ENCODE assay signal across 8 cellular contexts in genomic region chr12:25130741-25131188, GRCh38.
DNase-seq lines count a peak whose midpoint lies in the region; ATAC-seq and TF ChIP-seq lines count a peak whose summit lies in the region.

No MANE protein-coding gene starts in this region.

- DNase-seq in heart right ventricle (no peak), left cardiac atrium (no peak), NCI-H2196 (lab: John Stamatoyannopoulos, UW; ENCODE audit: unreplicated experiment) (peak; percentile 82), brain microvascular endothelial cell (peak; percentile 27)
- no peak for DNase-seq in activated CD4-positive, alpha-beta T cell treated with anti-CD3 and anti-CD28 coated beads, Interleukin-2, amount 10 ng/mL, durations not matched to agents 7 days and 5 days

- no peaks in the 10 kb centered on the region for H3K27me3 Mint-ChIP-seq in activated CD4-positive, alpha-beta T cell treated with anti-CD3 and anti-CD28 coated beads, Interleukin-2, amount 10 ng/mL, durations not matched to agents 7 days and 5 days

- H3K27ac ChIP-seq in heart right ventricle (no peak overlapping the region), brain microvascular endothelial cell (no peak overlapping the region), liver (ENCODE audit: low read depth in 1 of 2, low read length in 2 of 2) (no peak overlapping the region)

- TF ChIP-seq RAD21 in liver (IDR thresholded peaks at IDR 0.05): peak; percentile 84 to 88

- POLR2A ChIA-PET in activated CD4-positive, alpha-beta T cell treated with anti-CD3 and anti-CD28 coated beads, Interleukin-2, amount 10 ng/mL, durations not matched to agents 7 days and 5 days (lab: Charles Lee): no interaction called here

- H3K27me3 ChIP-seq in heart right ventricle (no peaks in the 10 kb centered on the region), brain microvascular endothelial cell (replicated peaks) (no peaks in the 10 kb centered on the region), liver (ENCODE audit: control insufficient read depth in 4 of 4, insufficient read depth in 4 of 4, low read length in 3 of 4) (no peaks in the 10 kb centered on the region)

- CTCF ChIA-PET in activated CD4-positive, alpha-beta T cell treated with anti-CD3 and anti-CD28 coated beads, Interleukin-2, amount 10 ng/mL, durations not matched to agents 7 days and 5 days (lab: Charles Lee): no interaction called here

- intact Hi-C loops in heart right ventricle (cut with DNase I): loop anchor here in 5 of 10 donors (1.0 to 5.0 kb wide), 3 partner anchors 138 to 140 kb away; no protein-coding TSS in a partner anchor
- intact Hi-C loops in left cardiac atrium (cut with DNase I): loop anchor here (2.0 kb wide), 2 partner anchors 138 to 140 kb away; no protein-coding TSS in a partner anchor

- no peaks in the 10 kb centered on the region for H3K4me1 Mint-ChIP-seq in activated CD4-positive, alpha-beta T cell treated with anti-CD3 and anti-CD28 coated beads, Interleukin-2, amount 10 ng/mL, durations not matched to agents 7 days and 5 days

- TF ChIP-seq CTCF in heart right ventricle (IDR thresholded peaks at IDR 0.05) (peak; percentile 50 to 84 (median 75)), brain microvascular endothelial cell (IDR thresholded peaks at IDR 0.05; ENCODE audit: low read depth, low read length, missing control alignments) (peak; percentile 36), liver (IDR thresholded peaks at IDR 0.05; ENCODE audit: low read depth, low read length, missing input control) (peak; percentile 66)

- ATAC-seq in heart right ventricle (no peak), left cardiac atrium (no peak), HG02852 (IDR thresholded peaks at IDR 0.05; ENCODE audit: unreplicated experiment) (no peak), GM21423 (IDR thresholded peaks at IDR 0.05; ENCODE audit: unreplicated experiment) (no peak)

- H3K9me3 Mint-ChIP-seq in activated CD4-positive, alpha-beta T cell treated with anti-CD3 and anti-CD28 coated beads, Interleukin-2, amount 10 ng/mL, durations not matched to agents 7 days and 5 days: no peaks in the 10 kb centered on the region

- H3K4me1 ChIP-seq in heart right ventricle: no peaks in the 10 kb centered on the region
- no peaks in the 10 kb centered on the region for H3K4me1 ChIP-seq in liver (ENCODE audit: control insufficient read depth in 4 of 4, insufficient read depth in 4 of 4, low read length in 3 of 4)

- H3K36me3 ChIP-seq in heart right ventricle (no peaks in the 10 kb centered on the region), brain microvascular endothelial cell (replicated peaks) (no peaks in the 10 kb centered on the region), liver (ENCODE audit: control insufficient read depth in 4 of 4, insufficient read depth in 3 of 4, low read depth in 1 of 4, low read length in 3 of 4) (no peaks in the 10 kb centered on the region)

- no peak overlapping the region for H3K27ac Mint-ChIP-seq in activated CD4-positive, alpha-beta T cell treated with anti-CD3 and anti-CD28 coated beads, Interleukin-2, amount 10 ng/mL, durations not matched to agents 7 days and 5 days

- no peak overlapping the region for H3K4me3 ChIP-seq in heart right ventricle
- no peak overlapping the region for H3K4me3 ChIP-seq in brain microvascular endothelial cell (ENCODE audit: low read depth, low read length)
- H3K4me3 ChIP-seq in liver (ENCODE audit: low read depth in 1 of 3, low read length in 3 of 3): no peak overlapping the region

- no peak overlapping the region for H3K9ac ChIP-seq in liver (ENCODE audit: low read depth in 1 of 2, low read length in 2 of 2)

- H3K9me3 ChIP-seq in heart right ventricle: no peaks in the 10 kb centered on the region
- H3K9me3 ChIP-seq in liver (ENCODE audit: control insufficient read depth in 4 of 4, low read length in 3 of 4): no peaks in the 10 kb centered on the region

- no peak overlapping the region for H3K4me3 Mint-ChIP-seq in activated CD4-positive, alpha-beta T cell treated with anti-CD3 and anti-CD28 coated beads, Interleukin-2, amount 10 ng/mL, durations not matched to agents 7 days and 5 days

- in situ Hi-C loops in brain microvascular endothelial cell (cut with HindIII; ENCODE audit: low pct_ligation_motif_present, low sequenced_read_pairs): loop anchor here (25.0 kb wide), 1 partner anchor 143 kb away; no protein-coding TSS in a partner anchor

- no peaks in the 10 kb centered on the region for H3K36me3 Mint-ChIP-seq in activated CD4-positive, alpha-beta T cell treated with anti-CD3 and anti-CD28 coated beads, Interleukin-2, amount 10 ng/mL, durations not matched to agents 7 days and 5 days (ENCODE audit: low read depth)

TF ChIP-seq in liver, 16 proteins besides CTCF, POLR2A, EP300 and RAD21:
- no peak for TF ChIP-seq FOXA1 (IDR thresholded peaks at IDR 0.05)
- no peak for TF ChIP-seq YY1 (IDR thresholded peaks at IDR 0.05)
- TF ChIP-seq HNF4A (conservative IDR thresholded peaks at IDR 0.05): no peak
- TF ChIP-seq MAX (IDR thresholded peaks at IDR 0.05): no peak
- no peak for TF ChIP-seq JUND (IDR thresholded peaks at IDR 0.05)
- no peak for TF ChIP-seq RXRA (IDR thresholded peaks at IDR 0.05)
- TF ChIP-seq TAF1 (conservative IDR thresholded peaks at IDR 0.05): no peak

Comparison
In these comparisons a context has a peak if more than half of its experiments do, and no peak if none do; other contexts are left out.
1. DNase-seq: peak in NCI-H2196 (single experiment) and brain microvascular endothelial cell (single experiment); none in heart right ventricle (0 of 2), left cardiac atrium (single experiment) and activated CD4-positive, alpha-beta T cell treated with anti-CD3 and anti-CD28 coated beads, Interleukin-2, amount 10 ng/mL, durations not matched to agents 7 days and 5 days (single experiment).
2. Peak in every context shown above with its lines, with median percentiles within 50 percentile points of each other: CTCF ChIP-seq.